Comparison of ENCODE assay signal across 20 cellular contexts in genomic region chr4:129623233-129623632, GRCh38.
DNase-seq lines count a peak whose midpoint lies in the region; FAIRE-seq and TF ChIP-seq lines count a peak whose summit lies in the region.
"Had no signal": no experiment of that assay in that cellular context is flagged by ENCODE, and none has a peak within 500 bp of the region (broad histone marks: within the 10 kb centered on the region; RNA-seq: fewer than 3 reads in every experiment).

No MANE protein-coding gene starts in this region.

- H4K20me1 ChIP-seq in MM.1S (ENCODE audit: insufficient read depth, low read length) (no peaks in the 10 kb centered on the region), neural cell (ENCODE audit: insufficient read depth) (no peaks in the 10 kb centered on the region), Karpas-422 (ENCODE audit: insufficient read depth, low read depth, low read length) (no peaks in the 10 kb centered on the region)

- no peaks in the 10 kb centered on the region for H3K9me2 ChIP-seq in MM.1S (replicated peaks; ENCODE audit: insufficient read depth, low read length)
- no peaks in the 10 kb centered on the region for H3K9me2 ChIP-seq in neural cell (ENCODE audit: insufficient read depth, low read length)
- H3K9me2 ChIP-seq in Karpas-422 (replicated peaks; ENCODE audit: insufficient read depth, low read length) = no peaks in the 10 kb centered on the region

- H3K9ac ChIP-seq in MM.1S (ENCODE audit: low read length) (no peak overlapping the region), neural cell (ENCODE audit: low read length) (no peak overlapping the region), Karpas-422 (ENCODE audit: low read length) (no peak overlapping the region), kidney (ENCODE audit: low read length in 2 of 2) (no peak overlapping the region)

- intact Hi-C loops in kidney (cut with DNase I) = no loop called here

- FAIRE-seq in kidney (lab: Jason Lieb, UNC) = no peak
- FAIRE-seq: GM12891 had no signal

- H3K79me2 ChIP-seq in MM.1S (ENCODE audit: low read length) (no peaks in the 10 kb centered on the region), neural cell (replicated peaks; ENCODE audit: insufficient read depth, low read length) (no peaks in the 10 kb centered on the region), Karpas-422 (ENCODE audit: low read length) (no peaks in the 10 kb centered on the region)

- peak; percentile 72 for TF ChIP-seq EP300 in neural cell (conservative IDR thresholded peaks at IDR 0.05; ENCODE audit: poor library complexity, severe bottlenecking)

- H2AFZ ChIP-seq in MM.1S (ENCODE audit: low read length) (no peak overlapping the region), neural cell (ENCODE audit: low read depth, low read length) (no peak overlapping the region), Karpas-422 (ENCODE audit: low read length) (no peak overlapping the region)

- no peaks in the 10 kb centered on the region for H3K9me3 ChIP-seq in MM.1S (replicated peaks; ENCODE audit: insufficient read depth, low read length)
- H3K9me3 ChIP-seq in neural cell (ENCODE audit: low read length) = no peaks in the 10 kb centered on the region
- H3K9me3 ChIP-seq in Karpas-422 (ENCODE audit: low read length) = no peaks in the 10 kb centered on the region
- H3K9me3 ChIP-seq in kidney (ENCODE audit: control insufficient read depth in 1 of 2, low read length in 2 of 2) = no peaks in the 10 kb centered on the region
- H3K9me3 ChIP-seq: upper lobe of right lung had no signal

- H3K4me2 ChIP-seq in MM.1S (ENCODE audit: low read depth, low read length) = peak overlapping the region; percentile 40; the same call in 1 of the 2 replicates
- H3K4me2 ChIP-seq in neural cell (ENCODE audit: low read length) = no peak overlapping the region
- no peak overlapping the region for H3K4me2 ChIP-seq in Karpas-422 (ENCODE audit: low read depth, low read length, poor library complexity, severe bottlenecking)

- no peak for TF ChIP-seq CTCF in MM.1S (IDR thresholded peaks at IDR 0.05; ENCODE audit: low read length)
- TF ChIP-seq CTCF in neural cell (IDR thresholded peaks at IDR 0.05; ENCODE audit: poor library complexity, severe bottlenecking) = no peak
- TF ChIP-seq CTCF in kidney (IDR thresholded peaks at IDR 0.05; ENCODE audit: borderline replicate concordance, extremely low read depth, insufficient read depth) = no peak

- no peak for TF ChIP-seq RAD21 in neural cell (conservative IDR thresholded peaks at IDR 0.05)

- H3K27ac ChIP-seq in MM.1S (ENCODE audit: low read length) (peak overlapping the region; percentile 46; the same call in 1 of the 2 replicates), neural cell (ENCODE audit: low read length) (no peak overlapping the region), Karpas-422 (ENCODE audit: low read length) (no peak overlapping the region), kidney (ENCODE audit: low read depth in 2 of 2, low read length in 2 of 2) (no peak overlapping the region)
- H3K27ac ChIP-seq: C4-2B, upper lobe of right lung, WERI-Rb-1 had no signal

- H3K27me3 ChIP-seq in MM.1S (replicated peaks; ENCODE audit: insufficient read depth, low read length) (no peaks in the 10 kb centered on the region), neural cell (ENCODE audit: insufficient read depth, low read depth, low read length) (no peaks in the 10 kb centered on the region), Karpas-422 (ENCODE audit: low read length) (no peaks in the 10 kb centered on the region; the same call in none of the 2 replicates)
- H3K27me3 ChIP-seq: upper lobe of right lung had no signal

- H3F3A ChIP-seq in MM.1S (ENCODE audit: insufficient read depth, low read length) (no peaks in the 10 kb centered on the region; the same call in 1 of the 2 replicates), neural cell (ENCODE audit: insufficient read depth, low read length, poor library complexity, severe bottlenecking) (no peaks in the 10 kb centered on the region)

- DNase-seq in NCI-H2171 treated with DMSO at 0.1 percent for 48 hours (lab: John Stamatoyannopoulos, UW) (peak; percentile 17), NCI-H2171 (lab: John Stamatoyannopoulos, UW) (no peak), MM.1S (peak; percentile 91), SKM-1 (lab: John Stamatoyannopoulos, UW; ENCODE audit: unreplicated experiment) (peak; percentile 68), CD1c-positive myeloid dendritic cell (ENCODE audit: extremely low spot score) (no peak), Karpas-422 (no peak), kidney (no peak)
- DNase-seq: activated CD8-positive, alpha-beta T cell treated with anti-CD3 and anti-CD28 coated beads for 36 hours; activated naive CD4-positive, alpha-beta T cell treated with anti-CD3 and anti-CD28 coated beads, Interleukin-2, amount 10 ng/mL, durations not matched to agents 7 days and 5 days; activated T-cell treated with anti-CD3 and anti-CD28 coated beads, Interleukin-2, amount 50 U/mL, for 24 hours; aorta; cerebellar nuclear complex; H9; NCI-H1417; stimulated activated CD4-positive, alpha-beta T cell treated with anti-CD3 and anti-CD28 coated beads, Interleukin-4, amount 100 ng/mL, for 4 hours; upper lobe of right lung; WERI-Rb-1 had no signal

- H3K36me3 ChIP-seq in MM.1S (replicated peaks; ENCODE audit: insufficient read depth, low read length) (no peaks in the 10 kb centered on the region), neural cell (ENCODE audit: insufficient read depth, low read length) (no peaks in the 10 kb centered on the region), Karpas-422 (ENCODE audit: insufficient read depth, low read length) (no peaks in the 10 kb centered on the region), kidney (ENCODE audit: control insufficient read depth in 1 of 2, insufficient read depth in 2 of 2, low read length in 2 of 2) (no peaks in the 10 kb centered on the region)
- H3K36me3 ChIP-seq: upper lobe of right lung, WERI-Rb-1 had no signal

- H3K4me3 ChIP-seq in MM.1S (ENCODE audit: low read length) = no peak overlapping the region
- H3K4me3 ChIP-seq in neural cell (ENCODE audit: low read length) = no peak overlapping the region
- H3K4me3 ChIP-seq in Karpas-422 (ENCODE audit: low read length) = no peak overlapping the region
- H3K4me3 ChIP-seq in kidney (ENCODE audit: low read length in 2 of 2) = no peak overlapping the region
- H3K4me3 ChIP-seq: upper lobe of right lung had no signal

- H3K4me1 ChIP-seq in MM.1S (ENCODE audit: low read length) (peaks cover 21% of the 10 kb centered on the region), Karpas-422 (ENCODE audit: low read length) (peaks cover 21% of the 10 kb centered on the region), kidney (ENCODE audit: control insufficient read depth in 1 of 2, insufficient read depth in 1 of 2, low read depth in 1 of 2, low read length in 2 of 2) (no peaks in the 10 kb centered on the region)
- H3K4me1 ChIP-seq: upper lobe of right lung had no signal

TF ChIP-seq in neural cell, 6 proteins besides CTCF, POLR2A, EP300 and RAD21:
- TF ChIP-seq MXI1 (conservative IDR thresholded peaks at IDR 0.05; ENCODE audit: poor library complexity, severe bottlenecking) (no peak), SMC3 (conservative IDR thresholded peaks at IDR 0.05; ENCODE audit: poor library complexity) (no peak)

Comparison
In these comparisons a context has a peak if more than half of its experiments do, and no peak if none do; other contexts are left out.
1. DNase-seq: peak in NCI-H2171 treated with DMSO at 0.1 percent for 48 hours (single experiment), MM.1S (single experiment) and SKM-1 (single experiment); none in NCI-H2171 (single experiment), CD1c-positive myeloid dendritic cell (single experiment), Karpas-422 (single experiment) and kidney (single experiment).